17 cellular contexts compared by ENCODE assay signal in genomic region chr9:103301051-103301450, GRCh38.
DNase-seq lines count a peak whose midpoint lies in the region; ATAC-seq and TF ChIP-seq lines count a peak whose summit lies in the region.
"Had no signal": no experiment of that assay in that cellular context is flagged by ENCODE, and none has a peak within 500 bp of the region (broad histone marks: within the 10 kb centered on the region; RNA-seq: fewer than 3 reads in every experiment).

No MANE protein-coding gene starts in this region.

- H3K36me3 ChIP-seq in GM23338 (ENCODE audit: insufficient read depth) = peaks cover 10% of the 10 kb centered on the region; the same call in 1 of the 2 replicates
- no peaks in the 10 kb centered on the region for H3K36me3 ChIP-seq in osteoblast (ENCODE audit: insufficient read depth, low read length)
- no peaks in the 10 kb centered on the region for H3K36me3 ChIP-seq in mucosa of descending colon (ENCODE audit: low read depth)

- no peak overlapping the region for H3K4me2 ChIP-seq in GM23338
- H3K4me2 ChIP-seq in osteoblast (ENCODE audit: insufficient read depth, low read length) = no peak overlapping the region

- TF ChIP-seq CTCF in GM23338 (conservative IDR thresholded peaks at IDR 0.05; ENCODE audit: low read depth in 2 of 2) = no peak
- TF ChIP-seq CTCF in osteoblast (IDR thresholded peaks at IDR 0.05; ENCODE audit: extremely low read depth, low read depth, low read length) = no peak
- no peak for TF ChIP-seq CTCF in mucosa of descending colon (IDR thresholded peaks at IDR 0.05)

- no peaks in the 10 kb centered on the region for H3K27me3 ChIP-seq in GM23338 (ENCODE audit: insufficient read depth)
- no peaks in the 10 kb centered on the region for H3K27me3 ChIP-seq in osteoblast (ENCODE audit: insufficient read depth, low read length)

- no peak for ATAC-seq in GM23338
- ATAC-seq in mucosa of descending colon = no peak
- ATAC-seq: HCT116 had no signal

- H3K4me3 Mint-ChIP-seq in GM23338 = no peak overlapping the region
- H3K4me3 Mint-ChIP-seq: CD4-positive, alpha-beta memory T cell; H9 had no signal

- intact Hi-C loops in mucosa of descending colon (cut with DNase I, micrococcal nuclease) = no loop called here

- H3K27ac ChIP-seq in GM23338 (ENCODE audit: low read depth) (no peak overlapping the region), osteoblast (ENCODE audit: low read depth, low read length) (no peak overlapping the region)

- no peaks in the 10 kb centered on the region for H3K9me2 ChIP-seq in GM23338 (ENCODE audit: insufficient read depth)

- peaks cover 17% of the 10 kb centered on the region; the same call in 2 of the 3 replicates for H3K36me3 Mint-ChIP-seq in GM23338 (ENCODE audit: low read depth)
- H3K36me3 Mint-ChIP-seq: CD4-positive, alpha-beta memory T cell had no signal

- no peaks in the 10 kb centered on the region for H3K4me1 Mint-ChIP-seq in GM23338
- H3K4me1 Mint-ChIP-seq: CD4-positive, alpha-beta memory T cell; H9 had no signal

- H2AFZ ChIP-seq in GM23338 (no peak overlapping the region), osteoblast (ENCODE audit: low read length) (no peak overlapping the region)

- H3K4me3 ChIP-seq in GM23338 = no peak overlapping the region
- H3K4me3 ChIP-seq in osteoblast (ENCODE audit: insufficient read depth, low read length) = no peak overlapping the region
- no peak overlapping the region for H3K4me3 ChIP-seq in mucosa of descending colon

- H3K27me3 Mint-ChIP-seq in GM23338 (ENCODE audit: insufficient read depth, low read depth, poor library complexity) = no peaks in the 10 kb centered on the region
- H3K27me3 Mint-ChIP-seq: CD4-positive, alpha-beta memory T cell had no signal

- H3K9me3 ChIP-seq in osteoblast (ENCODE audit: low read depth, low read length) (peaks cover 8% of the 10 kb centered on the region), mucosa of descending colon (peaks cover 11% of the 10 kb centered on the region)
- H3K9me3 ChIP-seq: Caco-2 had no signal

- H3K79me2 ChIP-seq in GM23338 (replicated peaks; ENCODE audit: insufficient read depth) = no peaks in the 10 kb centered on the region
- no peaks in the 10 kb centered on the region for H3K79me2 ChIP-seq in osteoblast (ENCODE audit: insufficient read depth, low read length)

- no peak overlapping the region for H3K27ac Mint-ChIP-seq in GM23338
- H3K27ac Mint-ChIP-seq: CD4-positive, alpha-beta memory T cell; H9 had no signal

- peaks cover 85% of the 10 kb centered on the region for H3K9me3 Mint-ChIP-seq in GM23338

- H3K4me1 ChIP-seq in GM23338 (ENCODE audit: insufficient read depth) (no peaks in the 10 kb centered on the region), osteoblast (ENCODE audit: insufficient read depth, low read length) (no peaks in the 10 kb centered on the region), mucosa of descending colon (ENCODE audit: low read depth) (no peaks in the 10 kb centered on the region)
- H3K4me1 ChIP-seq: Caco-2 had no signal

- no peaks in the 10 kb centered on the region for H3F3A ChIP-seq in GM23338 (replicated peaks; ENCODE audit: low read depth)

- DNase-seq in GM23338 (ENCODE audit: low spot score) = peak; percentile 0
- DNase-seq in amniotic epithelial cell (ENCODE audit: low read depth) = peak; percentile 23
- DNase-seq in kidney tubule cell (ENCODE audit: low spot score) = peak; percentile 5
- DNase-seq in osteoblast (ENCODE audit: insufficient read length, low spot score, missing footprints) = peak; percentile 4
- no peak for DNase-seq in UCSD-AML1 (lab: John Stamatoyannopoulos, UW; ENCODE audit: unreplicated experiment)
- no peak for DNase-seq in COLO668 (lab: John Stamatoyannopoulos, UW; ENCODE audit: unreplicated experiment)
- DNase-seq in mucosa of descending colon = no peak
- DNase-seq in cortex of kidney (lab: John Stamatoyannopoulos, UW) = no peak
- DNase-seq: 8988T; C1 segment of cervical spinal cord; Caco-2; CD4-positive, alpha-beta memory T cell; DMS153; DND-41; GOT3; H9 had no signal

- H4K20me1 ChIP-seq in GM23338 (replicated peaks; ENCODE audit: insufficient read depth) (no peaks in the 10 kb centered on the region), osteoblast (ENCODE audit: insufficient read depth, low read length) (no peaks in the 10 kb centered on the region)

TF ChIP-seq in GM23338, 12 proteins besides CTCF, POLR2A, EP300 and RAD21:
- TF ChIP-seq NANOG (IDR thresholded peaks at IDR 0.05; ENCODE audit: borderline replicate concordance) (no peak), EZH2 (IDR thresholded peaks at IDR 0.05; ENCODE audit: low read depth, unreplicated experiment) (no peak)

Comparison
In these comparisons a context has a peak if more than half of its experiments do, and no peak if none do; other contexts are left out.
1. DNase-seq: peak in GM23338 (single experiment), amniotic epithelial cell (single experiment), kidney tubule cell (single experiment) and osteoblast (single experiment); none in UCSD-AML1 (single experiment), COLO668 (single experiment), mucosa of descending colon (0 of 3) and cortex of kidney (single experiment).